Comparison of ENCODE assay signal across 2 cellular contexts in genomic region chr18:55386545-55386944, GRCh38.
TF ChIP-seq lines count a peak whose summit lies in the region.

No MANE protein-coding gene starts in this region.

TF ChIP-seq in SK-N-SH, 30 proteins besides CTCF, POLR2A, EP300 and RAD21 (continued from another document):
- TF ChIP-seq TEAD4 (IDR thresholded peaks at IDR 0.05; ENCODE audit: borderline replicate concordance, insufficient read depth): no peak
- no peak for TF ChIP-seq POLR2AphosphoS5 (IDR thresholded peaks at IDR 0.05; ENCODE audit: low read depth, low read length)
- TF ChIP-seq REST (IDR thresholded peaks at IDR 0.05; ENCODE audit: low read depth, low read length): no peak
- no peak for TF ChIP-seq ELF1 (IDR thresholded peaks at IDR 0.05)
- TF ChIP-seq, protein P1, sequence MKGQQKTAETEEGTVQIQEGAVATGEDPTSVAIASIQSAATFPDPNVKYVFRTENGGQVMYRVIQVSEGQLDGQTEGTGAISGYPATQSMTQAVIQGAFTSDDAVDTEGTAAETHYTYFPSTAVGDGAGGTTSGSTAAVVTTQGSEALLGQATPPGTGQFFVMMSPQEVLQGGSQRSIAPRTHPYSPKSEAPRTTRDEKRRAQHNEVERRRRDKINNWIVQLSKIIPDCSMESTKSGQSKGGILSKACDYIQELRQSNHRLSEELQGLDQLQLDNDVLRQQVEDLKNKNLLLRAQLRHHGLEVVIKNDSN (IDR thresholded peaks at IDR 0.05; ENCODE audit: borderline replicate concordance, low read depth): no peak
- TF ChIP-seq SIN3A (IDR thresholded peaks at IDR 0.05; ENCODE audit: borderline replicate concordance, low read depth, low read length): no peak
- no peak for TF ChIP-seq TCF12 (IDR thresholded peaks at IDR 0.05)
TF ChIP-seq in SK-N-SH: peak in this region for 0.

TF ChIP-seq in SK-N-SH treated with all-trans-retinoic acid at 6 μM for 48 hours, 23 proteins besides CTCF, POLR2A, EP300 and RAD21 (continued from another document):
- no peak for TF ChIP-seq ZFP30 (CRISPR knock-in tag; IDR thresholded peaks at IDR 0.05)
- no peak for TF ChIP-seq ESRRG (CRISPR knock-in tag; IDR thresholded peaks at IDR 0.05)
